1 cellular context compared by ENCODE assay signal in genomic region chr5:177497297-177498012, GRCh38.
TF ChIP-seq lines count a peak whose summit lies in the region.

TSS of gene PDLIM7 (minus strand) at chr5:177497604. CDS start at chr5:177496512, 1,092 bp downstream.

TF ChIP-seq in WTC11, 78 proteins besides CTCF, POLR2A, EP300 and RAD21 (continued from another document):
- TF ChIP-seq NFYB (CRISPR knock-in tag; conservative IDR thresholded peaks at IDR 0.05; ENCODE audit: low read depth) (peak; percentile 44; the same call in 1 of the 2 replicates), KAT7 (CRISPR knock-in tag; IDR thresholded peaks at IDR 0.05; ENCODE audit: borderline replicate concordance) (no peak), NFE2L1 (CRISPR knock-in tag; IDR thresholded peaks at IDR 0.05) (no peak), ZNF232 (CRISPR knock-in tag; IDR thresholded peaks at IDR 0.05) (no peak), JUN (CRISPR knock-in tag; IDR thresholded peaks at IDR 0.05) (no peak), GRHL2 (CRISPR knock-in tag; IDR thresholded peaks at IDR 0.05; ENCODE audit: insufficient replicate concordance, severe bottlenecking) (no peak), AR (CRISPR knock-in tag; IDR thresholded peaks at IDR 0.05) (peak; percentile 84; the same call in 1 of the 2 replicates), NR2C2 (CRISPR knock-in tag; IDR thresholded peaks at IDR 0.05) (no peak), FOXP1 (CRISPR knock-in tag; IDR thresholded peaks at IDR 0.05; ENCODE audit: borderline replicate concordance) (no peak), CREM (CRISPR knock-in tag; IDR thresholded peaks at IDR 0.05) (no peak), SOX15 (CRISPR knock-in tag; IDR thresholded peaks at IDR 0.05) (no peak), ARID4B (CRISPR knock-in tag; IDR thresholded peaks at IDR 0.05; ENCODE audit: borderline replicate concordance) (0 out of 2 replicates have a peak, but pooled peaks have one; percentile 16), NR1H2 (CRISPR knock-in tag; IDR thresholded peaks at IDR 0.05) (no peak), TEAD1 (CRISPR knock-in tag; IDR thresholded peaks at IDR 0.05) (0 out of 2 replicates have a peak, but pooled peaks have one; percentile 16), USF2 (CRISPR knock-in tag; IDR thresholded peaks at IDR 0.05) (no peak), PREB (CRISPR knock-in tag; IDR thresholded peaks at IDR 0.05; ENCODE audit: borderline replicate concordance) (no peak), NR3C1 (CRISPR knock-in tag; conservative IDR thresholded peaks at IDR 0.05; ENCODE audit: low read depth) (no peak)
- TF ChIP-seq, protein P1, sequence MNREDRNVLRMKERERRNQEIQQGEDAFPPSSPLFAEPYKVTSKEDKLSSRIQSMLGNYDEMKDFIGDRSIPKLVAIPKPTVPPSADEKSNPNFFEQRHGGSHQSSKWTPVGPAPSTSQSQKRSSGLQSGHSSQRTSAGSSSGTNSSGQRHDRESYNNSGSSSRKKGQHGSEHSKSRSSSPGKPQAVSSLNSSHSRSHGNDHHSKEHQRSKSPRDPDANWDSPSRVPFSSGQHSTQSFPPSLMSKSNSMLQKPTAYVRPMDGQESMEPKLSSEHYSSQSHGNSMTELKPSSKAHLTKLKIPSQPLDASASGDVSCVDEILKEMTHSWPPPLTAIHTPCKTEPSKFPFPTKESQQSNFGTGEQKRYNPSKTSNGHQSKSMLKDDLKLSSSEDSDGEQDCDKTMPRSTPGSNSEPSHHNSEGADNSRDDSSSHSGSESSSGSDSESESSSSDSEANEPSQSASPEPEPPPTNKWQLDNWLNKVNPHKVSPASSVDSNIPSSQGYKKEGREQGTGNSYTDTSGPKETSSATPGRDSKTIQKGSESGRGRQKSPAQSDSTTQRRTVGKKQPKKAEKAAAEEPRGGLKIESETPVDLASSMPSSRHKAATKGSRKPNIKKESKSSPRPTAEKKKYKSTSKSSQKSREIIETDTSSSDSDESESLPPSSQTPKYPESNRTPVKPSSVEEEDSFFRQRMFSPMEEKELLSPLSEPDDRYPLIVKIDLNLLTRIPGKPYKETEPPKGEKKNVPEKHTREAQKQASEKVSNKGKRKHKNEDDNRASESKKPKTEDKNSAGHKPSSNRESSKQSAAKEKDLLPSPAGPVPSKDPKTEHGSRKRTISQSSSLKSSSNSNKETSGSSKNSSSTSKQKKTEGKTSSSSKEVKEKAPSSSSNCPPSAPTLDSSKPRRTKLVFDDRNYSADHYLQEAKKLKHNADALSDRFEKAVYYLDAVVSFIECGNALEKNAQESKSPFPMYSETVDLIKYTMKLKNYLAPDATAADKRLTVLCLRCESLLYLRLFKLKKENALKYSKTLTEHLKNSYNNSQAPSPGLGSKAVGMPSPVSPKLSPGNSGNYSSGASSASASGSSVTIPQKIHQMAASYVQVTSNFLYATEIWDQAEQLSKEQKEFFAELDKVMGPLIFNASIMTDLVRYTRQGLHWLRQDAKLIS (CRISPR knock-in tag; IDR thresholded peaks at IDR 0.05; ENCODE audit: borderline replicate concordance), result no peak
- TF ChIP-seq, protein P2, sequence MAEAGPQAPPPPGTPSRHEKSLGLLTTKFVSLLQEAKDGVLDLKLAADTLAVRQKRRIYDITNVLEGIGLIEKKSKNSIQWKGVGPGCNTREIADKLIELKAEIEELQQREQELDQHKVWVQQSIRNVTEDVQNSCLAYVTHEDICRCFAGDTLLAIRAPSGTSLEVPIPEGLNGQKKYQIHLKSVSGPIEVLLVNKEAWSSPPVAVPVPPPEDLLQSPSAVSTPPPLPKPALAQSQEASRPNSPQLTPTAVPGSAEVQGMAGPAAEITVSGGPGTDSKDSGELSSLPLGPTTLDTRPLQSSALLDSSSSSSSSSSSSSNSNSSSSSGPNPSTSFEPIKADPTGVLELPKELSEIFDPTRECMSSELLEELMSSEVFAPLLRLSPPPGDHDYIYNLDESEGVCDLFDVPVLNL (CRISPR knock-in tag; IDR thresholded peaks at IDR 0.05; ENCODE audit: borderline replicate concordance, low read depth), result no peak
- TF ChIP-seq, protein P3, sequence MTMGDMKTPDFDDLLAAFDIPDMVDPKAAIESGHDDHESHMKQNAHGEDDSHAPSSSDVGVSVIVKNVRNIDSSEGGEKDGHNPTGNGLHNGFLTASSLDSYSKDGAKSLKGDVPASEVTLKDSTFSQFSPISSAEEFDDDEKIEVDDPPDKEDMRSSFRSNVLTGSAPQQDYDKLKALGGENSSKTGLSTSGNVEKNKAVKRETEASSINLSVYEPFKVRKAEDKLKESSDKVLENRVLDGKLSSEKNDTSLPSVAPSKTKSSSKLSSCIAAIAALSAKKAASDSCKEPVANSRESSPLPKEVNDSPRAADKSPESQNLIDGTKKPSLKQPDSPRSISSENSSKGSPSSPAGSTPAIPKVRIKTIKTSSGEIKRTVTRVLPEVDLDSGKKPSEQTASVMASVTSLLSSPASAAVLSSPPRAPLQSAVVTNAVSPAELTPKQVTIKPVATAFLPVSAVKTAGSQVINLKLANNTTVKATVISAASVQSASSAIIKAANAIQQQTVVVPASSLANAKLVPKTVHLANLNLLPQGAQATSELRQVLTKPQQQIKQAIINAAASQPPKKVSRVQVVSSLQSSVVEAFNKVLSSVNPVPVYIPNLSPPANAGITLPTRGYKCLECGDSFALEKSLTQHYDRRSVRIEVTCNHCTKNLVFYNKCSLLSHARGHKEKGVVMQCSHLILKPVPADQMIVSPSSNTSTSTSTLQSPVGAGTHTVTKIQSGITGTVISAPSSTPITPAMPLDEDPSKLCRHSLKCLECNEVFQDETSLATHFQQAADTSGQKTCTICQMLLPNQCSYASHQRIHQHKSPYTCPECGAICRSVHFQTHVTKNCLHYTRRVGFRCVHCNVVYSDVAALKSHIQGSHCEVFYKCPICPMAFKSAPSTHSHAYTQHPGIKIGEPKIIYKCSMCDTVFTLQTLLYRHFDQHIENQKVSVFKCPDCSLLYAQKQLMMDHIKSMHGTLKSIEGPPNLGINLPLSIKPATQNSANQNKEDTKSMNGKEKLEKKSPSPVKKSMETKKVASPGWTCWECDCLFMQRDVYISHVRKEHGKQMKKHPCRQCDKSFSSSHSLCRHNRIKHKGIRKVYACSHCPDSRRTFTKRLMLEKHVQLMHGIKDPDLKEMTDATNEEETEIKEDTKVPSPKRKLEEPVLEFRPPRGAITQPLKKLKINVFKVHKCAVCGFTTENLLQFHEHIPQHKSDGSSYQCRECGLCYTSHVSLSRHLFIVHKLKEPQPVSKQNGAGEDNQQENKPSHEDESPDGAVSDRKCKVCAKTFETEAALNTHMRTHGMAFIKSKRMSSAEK (CRISPR knock-in tag; IDR thresholded peaks at IDR 0.05; ENCODE audit: borderline replicate concordance), result 0 out of 2 replicates have a peak, but pooled peaks have one; percentile 27
- TF ChIP-seq, protein P4, sequence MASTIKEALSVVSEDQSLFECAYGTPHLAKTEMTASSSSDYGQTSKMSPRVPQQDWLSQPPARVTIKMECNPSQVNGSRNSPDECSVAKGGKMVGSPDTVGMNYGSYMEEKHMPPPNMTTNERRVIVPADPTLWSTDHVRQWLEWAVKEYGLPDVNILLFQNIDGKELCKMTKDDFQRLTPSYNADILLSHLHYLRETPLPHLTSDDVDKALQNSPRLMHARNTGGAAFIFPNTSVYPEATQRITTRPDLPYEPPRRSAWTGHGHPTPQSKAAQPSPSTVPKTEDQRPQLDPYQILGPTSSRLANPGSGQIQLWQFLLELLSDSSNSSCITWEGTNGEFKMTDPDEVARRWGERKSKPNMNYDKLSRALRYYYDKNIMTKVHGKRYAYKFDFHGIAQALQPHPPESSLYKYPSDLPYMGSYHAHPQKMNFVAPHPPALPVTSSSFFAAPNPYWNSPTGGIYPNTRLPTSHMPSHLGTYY (CRISPR knock-in tag; IDR thresholded peaks at IDR 0.05), result no peak
TF ChIP-seq in WTC11: peak in this region for 19.
